In genomic region chrX:69024931-69025330, GRCh38 we compare ENCODE assay signal across 12 cellular contexts.
DNase-seq lines count a peak whose midpoint lies in the region; TF ChIP-seq lines count a peak whose summit lies in the region.
"Had no signal": no experiment of that assay in that cellular context is flagged by ENCODE, and none has a peak within 500 bp of the region (broad histone marks: within the 10 kb centered on the region; RNA-seq: fewer than 3 reads in every experiment).

No MANE protein-coding gene starts in this region.

- H3K27me3 ChIP-seq in endodermal cell (ENCODE audit: control insufficient read depth, insufficient read depth, low read length, poor library complexity, severe bottlenecking) (no peaks in the 10 kb centered on the region), tibial artery (no peaks in the 10 kb centered on the region), dorsolateral prefrontal cortex (peaks cover 0 to 74% (median 15%) of the 10 kb centered on the region in 45 donors)

- 86% methylated on average over 4 of the region's 4 CpGs; no CpG with 5 or more reads in 1 of the 2 experiments for WGBS in endodermal cell (ENCODE audit: insufficient coverage in 1 of 2, insufficient read length in 1 of 2), 2 experiments
- 27 to 43% methylated on average over 3 to 4 of the region's 4 CpGs for WGBS in lower leg skin, 2 donors

- no peak overlapping the region for H3K9ac ChIP-seq in endodermal cell (ENCODE audit: extremely low read depth, low read length, poor library complexity, severe bottlenecking)

- H3K4me1 ChIP-seq in endodermal cell (ENCODE audit: control insufficient read depth, insufficient read depth, low read length), result no peaks in the 10 kb centered on the region
- H3K4me1 ChIP-seq in tibial artery, result peaks cover 0 to 10% (median 2%) of the 10 kb centered on the region in 4 donors

- no peaks in the 10 kb centered on the region for H3K36me3 ChIP-seq in endodermal cell (ENCODE audit: control insufficient read depth, insufficient read depth, low read length)
- no peaks in the 10 kb centered on the region for H3K36me3 ChIP-seq in tibial artery

- peak; percentile 83 for DNase-seq in NCI-H226
- peak; percentile 70 for DNase-seq in endodermal cell
- peak; percentile 74 to 93 for DNase-seq in lower leg skin (ENCODE audit: low spot score in 2 of 2)
- peak; percentile 79 to 87 for DNase-seq in tibial artery
- no peak for DNase-seq in NCI-H510A treated with DMSO at 0.1 percent for 48 hours (lab: John Stamatoyannopoulos, UW)
- DNase-seq in activated CD4-positive, alpha-beta T cell treated with anti-CD3 and anti-CD28 coated beads for 48 hours, result no peak
- no peak for DNase-seq in dorsolateral prefrontal cortex
- DNase-seq in T-helper 2 cell, result no peak
- DNase-seq: amygdala; DND-41; stimulated activated CD4-positive, alpha-beta T cell treated with anti-CD3 and anti-CD28 coated beads, Interleukin-15, amount 100 ng/mL, for 24 hours had no signal

- no peaks in the 10 kb centered on the region for H3K27me3 Mint-ChIP-seq in endodermal cell (ENCODE audit: insufficient read depth)

- H3K27ac ChIP-seq in endodermal cell (ENCODE audit: low read depth, low read length) (no peak overlapping the region), tibial artery (no peak overlapping the region), dorsolateral prefrontal cortex (no peak overlapping the region)

- H3K9me3 ChIP-seq in endodermal cell (ENCODE audit: control insufficient read depth, low read length), result no peaks in the 10 kb centered on the region
- H3K9me3 ChIP-seq in tibial artery, result no peaks in the 10 kb centered on the region

- TF ChIP-seq CTCF in endodermal cell (conservative IDR thresholded peaks at IDR 0.05) (no peak), lower leg skin (IDR thresholded peaks at IDR 0.05) (no peak), tibial artery (IDR thresholded peaks at IDR 0.05) (no peak), dorsolateral prefrontal cortex (IDR thresholded peaks at IDR 0.05 in 54 of 56, conservative IDR thresholded peaks at IDR 0.05 in 2 of 56; ENCODE audit: low read depth in 1 of 56, partially characterized antibody in 56 of 56) (no peak)

- TF ChIP-seq POLR2A in lower leg skin (IDR thresholded peaks at IDR 0.05), result no peak

- no peak overlapping the region for H3K27ac Mint-ChIP-seq in endodermal cell

- no peaks in the 10 kb centered on the region for H3K36me3 Mint-ChIP-seq in endodermal cell (ENCODE audit: low read depth)

- H3K9me3 Mint-ChIP-seq in endodermal cell, result peaks cover 40% of the 10 kb centered on the region

- H3K4me3 Mint-ChIP-seq in endodermal cell, result no peak overlapping the region

- intact Hi-C loops in lower leg skin (cut with DNase I; ENCODE audit: low total_unique reads) (no loop called here), tibial artery (cut with DNase I; ENCODE audit: low total_unique reads) (no loop called here), dorsolateral prefrontal cortex (cut with DNase I) (no loop called here)

- H3K4me1 Mint-ChIP-seq in endodermal cell, result peaks cover 4% of the 10 kb centered on the region

- H3K4me3 ChIP-seq in endodermal cell (ENCODE audit: low read length), result no peak overlapping the region
- no peak overlapping the region for H3K4me3 ChIP-seq in lower leg skin (ENCODE audit: low read depth, poor library complexity, severe bottlenecking)
- H3K4me3 ChIP-seq in tibial artery, result no peak overlapping the region
- H3K4me3 ChIP-seq in dorsolateral prefrontal cortex, result no peak overlapping the region
- H3K4me3 ChIP-seq: K562 had no signal

Comparison
In these comparisons a context has a peak if more than half of its experiments do, and no peak if none do; other contexts are left out.
1. DNase-seq: peak in NCI-H226 (single experiment), endodermal cell (single experiment), lower leg skin (2 of 2) and tibial artery (2 of 2); none in NCI-H510A treated with DMSO at 0.1 percent for 48 hours (single experiment), activated CD4-positive, alpha-beta T cell treated with anti-CD3 and anti-CD28 coated beads for 48 hours (single experiment), dorsolateral prefrontal cortex (0 of 10) and T-helper 2 cell (0 of 5).